ENCODE assay signal across 17 cellular contexts in genomic region chr11:31424652-31425051, GRCh38. TPM values are rescaled to one million over a fixed set of nuclear protein-coding genes. Genes with fewer than 3 reads are reported as not detected.
"Had no signal": no experiment of that assay in that cellular context is flagged by ENCODE, and none has a peak within 500 bp of the region (broad histone marks: within the 10 kb centered on the region; RNA-seq: fewer than 3 reads in every experiment).

No MANE protein-coding gene starts in this region.

- DNase-seq: dorsolateral prefrontal cortex; effector CD4-positive, alpha-beta T cell; foreskin fibroblast; left ventricle myocardium superior; lower lobe of right lung; mucosa of descending colon; naive B cell; sigmoid colon; stimulated activated CD4-positive, alpha-beta T cell treated with anti-CD3 and anti-CD28 coated beads, Interleukin-2, amount 100 ng/mL, for 24 hours; stimulated activated CD4-positive, alpha-beta T cell treated with anti-CD3 and anti-CD28 coated beads, Interleukin-4, amount 100 ng/mL, for 24 hours; stimulated activated naive CD4-positive, alpha-beta T cell treated with Interleukin-2 at 50 U/mL for 16 hours; transverse colon had no signal

- ATAC-seq: esophagus mucosa; left ventricle myocardium superior; lower lobe of right lung; mucosa of descending colon; natural killer cell treated with Interleukin-12 subunit alpha and Interleukin-12 subunit beta and Interleukin-15 and Interleukin-18, amount 100 ng/mL, for 72 hours; stimulated activated effector memory CD8-positive, alpha-beta T cell treated with anti-CD3 and anti-CD28 coated beads, Interleukin-12 subunit alpha, Interleukin-12 subunit beta, amount 100 ng/mL, for 72 hours had no signal

RNA-seq across cellular contexts. Expression of gene DCDC1, which starts 55.1 kb away (rescaled TPM):
- total RNA-seq: esophagus mucosa, left ventricle myocardium superior, skeletal muscle tissue, vagina had no signal
